In genomic region chr1:70222716-70223235, GRCh38 we compare ENCODE assay signal across 10 cellular contexts. TPM values are rescaled to one million over a fixed set of nuclear protein-coding genes. Genes with fewer than 3 reads are reported as not detected.
DNase-seq lines count a peak whose midpoint lies in the region; ATAC-seq and TF ChIP-seq lines count a peak whose summit lies in the region.
"Had no signal": no experiment of that assay in that cellular context is flagged by ENCODE, and none has a peak within 500 bp of the region (broad histone marks: within the 10 kb centered on the region; RNA-seq: fewer than 3 reads in every experiment).

No MANE protein-coding gene starts in this region.

- H3K27me3 ChIP-seq in GM23338 (ENCODE audit: insufficient read depth): no peaks in the 10 kb centered on the region
- no peaks in the 10 kb centered on the region for H3K27me3 ChIP-seq in fibroblast of lung (ENCODE audit: control insufficient read depth, insufficient read depth, low read length)

- H3K4me1 Mint-ChIP-seq in GM23338 (peaks cover 31% of the 10 kb centered on the region; the same call in 2 of the 3 replicates), T-cell (peaks cover 59 to 66% (median 64%) of the 10 kb centered on the region in 3 donors)

- H3K9ac ChIP-seq in fibroblast of lung (ENCODE audit: insufficient read depth, low read length): peak overlapping the region; percentile 97

- H3K4me3 ChIP-seq in GM23338 (peak overlapping the region; percentile 81), fibroblast of lung (replicated peaks in 1 of 4; ENCODE audit: control extremely low read depth in 1 of 4, insufficient read depth in 1 of 4, low read depth in 3 of 4, low read length in 4 of 4) (peak overlapping the region; percentile 54 to 89 (median 77)), skeletal muscle cell (ENCODE audit: low read depth, low read length) (peak overlapping the region; percentile 77)

- no peak overlapping the region for H3K27ac Mint-ChIP-seq in GM23338
- H3K27ac Mint-ChIP-seq in T-cell: peak overlapping the region; percentile 93 to 97

- peak overlapping the region; percentile 95 for H3K4me3 Mint-ChIP-seq in GM23338
- H3K4me3 Mint-ChIP-seq in T-cell: peak overlapping the region; percentile 79 to 92 (median 88)

- peak overlapping the region; percentile 90 for H3K4me2 ChIP-seq in GM23338
- H3K4me2 ChIP-seq in fibroblast of lung (ENCODE audit: extremely low read depth, insufficient read depth, low read length): peak overlapping the region; percentile 96

- no peaks in the 10 kb centered on the region for H3K9me3 ChIP-seq in fibroblast of lung (ENCODE audit: control insufficient read depth, insufficient read depth, low read depth, low read length)

- ATAC-seq in GM23338: no peak
- no peak for ATAC-seq in T-cell (replicated peaks in 1 of 4)
- ATAC-seq in HG02610 (IDR thresholded peaks at IDR 0.05; ENCODE audit: unreplicated experiment): no peak
- ATAC-seq in GM21737 (IDR thresholded peaks at IDR 0.05; ENCODE audit: unreplicated experiment): no peak

- H3K36me3 Mint-ChIP-seq in GM23338 (ENCODE audit: low read depth) (peaks cover 45% of the 10 kb centered on the region), T-cell (peaks cover 14% of the 10 kb centered on the region)

- H3K27ac ChIP-seq in GM23338 (ENCODE audit: low read depth) (no peak overlapping the region), fibroblast of lung (ENCODE audit: insufficient read depth, low read length) (peak overlapping the region; percentile 96)

- H4K20me1 ChIP-seq in GM23338 (replicated peaks; ENCODE audit: insufficient read depth): peaks cover 8% of the 10 kb centered on the region
- peaks cover 4% of the 10 kb centered on the region for H4K20me1 ChIP-seq in fibroblast of lung (ENCODE audit: control insufficient read depth, extremely low read depth, insufficient read depth, low read length)

- CTCF ChIA-PET in T-cell (lab: Charles Lee): no interaction called here

- H2AFZ ChIP-seq in GM23338: no peak overlapping the region
- no peak overlapping the region for H2AFZ ChIP-seq in fibroblast of lung (ENCODE audit: low read length)

- H3K36me3 ChIP-seq in GM23338 (ENCODE audit: insufficient read depth) (peaks cover 9% of the 10 kb centered on the region; the same call in 1 of the 2 replicates), fibroblast of lung (ENCODE audit: control insufficient read depth, insufficient read depth, low read length) (peaks cover 7% of the 10 kb centered on the region)

- POLR2A ChIA-PET in T-cell (lab: Charles Lee): interaction anchor here in 1 of 2 donors (0.7 to 3.9 kb wide), 4 partner anchors 8 to 858 kb away, joined by 3 to 57 read pairs (median 13); partner anchors contain the start of genes LRRC40 and ZRANB2

- H3K4me1 ChIP-seq in GM23338 (ENCODE audit: insufficient read depth): peaks cover 8% of the 10 kb centered on the region; the same call in 1 of the 2 replicates
- peaks cover 6% of the 10 kb centered on the region for H3K4me1 ChIP-seq in fibroblast of lung (ENCODE audit: control insufficient read depth, extremely low read depth, insufficient read depth, low read length)

- no peak for TF ChIP-seq CTCF in GM23338 (conservative IDR thresholded peaks at IDR 0.05; ENCODE audit: low read depth in 2 of 2)
- TF ChIP-seq CTCF in fibroblast of lung (conservative IDR thresholded peaks at IDR 0.05 in 1 of 2, IDR thresholded peaks at IDR 0.05 in 1 of 2; ENCODE audit: low read depth in 1 of 2, low read length in 2 of 2): no peak

- H3K79me2 ChIP-seq in GM23338 (replicated peaks; ENCODE audit: insufficient read depth) (peaks cover 87% of the 10 kb centered on the region), fibroblast of lung (ENCODE audit: control insufficient read depth, insufficient read depth, low read length) (peaks cover 87% of the 10 kb centered on the region)

- no peaks in the 10 kb centered on the region for H3K9me2 ChIP-seq in GM23338 (ENCODE audit: insufficient read depth)

- H3K27me3 Mint-ChIP-seq in GM23338 (ENCODE audit: insufficient read depth, low read depth, poor library complexity) (peaks cover 4% of the 10 kb centered on the region), T-cell (no peaks in the 10 kb centered on the region)

- H3K9me3 Mint-ChIP-seq in GM23338 (no peaks in the 10 kb centered on the region), T-cell (no peaks in the 10 kb centered on the region)

- no peak for DNase-seq in GM23338 (ENCODE audit: low spot score)
- no peak for DNase-seq in T-cell
- DNase-seq in fibroblast of lung (ENCODE audit: low read depth in 2 of 2): no peak
- no peak for DNase-seq in skeletal muscle cell (ENCODE audit: low read depth)
- DNase-seq in activated gamma-delta T cell (lab: John Stamatoyannopoulos, UW): no peak
- DNase-seq in SKM-1 (lab: John Stamatoyannopoulos, UW; ENCODE audit: unreplicated experiment): no peak
- DNase-seq: head of caudate nucleus; stimulated activated naive CD4-positive, alpha-beta T cell had no signal

- peaks cover 2% of the 10 kb centered on the region; the same call in 1 of the 2 replicates for H3F3A ChIP-seq in GM23338 (replicated peaks; ENCODE audit: low read depth)

TF ChIP-seq in GM23338, 12 proteins besides CTCF, POLR2A, EP300 and RAD21 (continues in another document):
- no peak for TF ChIP-seq ETS1 (IDR thresholded peaks at IDR 0.05)
- TF ChIP-seq ZNF114 (CRISPR knock-in tag; IDR thresholded peaks at IDR 0.05): no peak

RNA-seq across cellular contexts. Expression of gene SRSF11, which starts 1.6 kb away (rescaled TPM):
- 170 and 182 TPM in 2 replicates for total RNA-seq in GM23338 (2014; rRNA removed; shearing (Covaris generic))
- polyA plus RNA-seq in GM23338 (2016; fragmentation: Nextera tagmentation; extraction: Ambion mirVana) (311 and 372 TPM in 2 replicates), fibroblast of lung (134 and 163 TPM in 2 replicates)
- total RNA-seq in T-cell (100 to 1,000 TPM; 291 to 374 (median 302) TPM), fibroblast of lung (107 and 139 TPM in 2 replicates)
- polyA plus RNA-seq in fibroblast of lung (2012): 81.8 and 102 TPM in 2 replicates
- polyA minus RNA-seq in fibroblast of lung (ENCODE audit: low replicate concordance): 53.8 and 177 TPM in 2 replicates

RNA-seq across cellular contexts. Expression of gene LRRC40, which starts 17.4 kb away (rescaled TPM):
- 45.8 and 50.5 TPM in 2 replicates for total RNA-seq in GM23338 (2014; rRNA removed; shearing (Covaris generic))
- polyA plus RNA-seq in GM23338 (2016; fragmentation: Nextera tagmentation; extraction: Ambion mirVana) (28.0 and 33.9 TPM in 2 replicates), fibroblast of lung (23.5 and 24.2 TPM in 2 replicates)
- total RNA-seq in T-cell (10 to 100 TPM in 4 of 5 donors, 1 to 10 TPM in 1; 9.7 to 11.3 (median 10.8) TPM), fibroblast of lung (15.9 and 16.5 TPM in 2 replicates)
- 13.1 and 13.6 TPM in 2 replicates for polyA plus RNA-seq in fibroblast of lung (2012)
- 1.1 and 1.4 TPM in 2 replicates for polyA minus RNA-seq in fibroblast of lung (ENCODE audit: low replicate concordance)
